In genomic region chr2:20467789-20468548, GRCh38 we compare ENCODE assay signal across 21 cellular contexts. TPM values are rescaled to one million over a fixed set of nuclear protein-coding genes. Genes with fewer than 3 reads are reported as not detected.
DNase-seq lines count a peak whose midpoint lies in the region; ATAC-seq and TF ChIP-seq lines count a peak whose summit lies in the region.
"Had no signal": no experiment of that assay in that cellular context is flagged by ENCODE, and none has a peak within 500 bp of the region (broad histone marks: within the 10 kb centered on the region; RNA-seq: fewer than 3 reads in every experiment).

No MANE protein-coding gene starts in this region.

- H3K9me3 ChIP-seq in Karpas-422 (ENCODE audit: low read length) (no peaks in the 10 kb centered on the region), suprapubic skin (no peaks in the 10 kb centered on the region), lower lobe of right lung (no peaks in the 10 kb centered on the region)
- H3K9me3 ChIP-seq: SK-N-SH had no signal

- H4K20me1 ChIP-seq in Karpas-422 (ENCODE audit: insufficient read depth, low read depth, low read length): no peaks in the 10 kb centered on the region

- no peak for TF ChIP-seq EP300 in suprapubic skin (IDR thresholded peaks at IDR 0.05)

- no peaks in the 10 kb centered on the region for H3K4me1 Mint-ChIP-seq in central memory CD8-positive, alpha-beta T cell
- H3K4me1 Mint-ChIP-seq in neural crest cell (peaks cover 43% of the 10 kb centered on the region), immature natural killer cell (no peaks in the 10 kb centered on the region)
- H3K4me1 Mint-ChIP-seq: activated naive CD8-positive, alpha-beta T cell treated with anti-CD3 and anti-CD28 coated beads, Interleukin-2, amount 10 ng/mL, durations not matched to agents 7 days and 5 days; CD4-positive, alpha-beta memory T cell had no signal

- H3K27me3 ChIP-seq in Karpas-422 (ENCODE audit: low read length) (no peaks in the 10 kb centered on the region), suprapubic skin (no peaks in the 10 kb centered on the region), lower lobe of right lung (ENCODE audit: low read depth) (no peaks in the 10 kb centered on the region)

- intact Hi-C loops in lower lobe of right lung (cut with DNase I): no loop called here

- H3K36me3 Mint-ChIP-seq in central memory CD8-positive, alpha-beta T cell (ENCODE audit: insufficient read depth): no peaks in the 10 kb centered on the region
- H3K36me3 Mint-ChIP-seq in neural crest cell (ENCODE audit: low read depth): no peaks in the 10 kb centered on the region
- H3K36me3 Mint-ChIP-seq in immature natural killer cell: peaks cover 0 to 3% (median 0%) of the 10 kb centered on the region in 3 donors
- H3K36me3 Mint-ChIP-seq: activated naive CD8-positive, alpha-beta T cell treated with anti-CD3 and anti-CD28 coated beads, Interleukin-2, amount 10 ng/mL, durations not matched to agents 7 days and 5 days; CD4-positive, alpha-beta memory T cell had no signal

- DNase-seq in Karpas-422 (peak; percentile 26), neural crest cell (ENCODE audit: low read depth, low spot score) (no peak), suprapubic skin (ENCODE audit: low spot score in 2 of 2) (peak; percentile 31 to 71), lower lobe of right lung (no peak), foreskin fibroblast (no peak), immature natural killer cell (no peak)
- no peak for DNase-seq in central memory CD8-positive, alpha-beta T cell (ENCODE audit: low spot score in 2 of 2)
- DNase-seq: activated CD4-positive, alpha-beta T cell treated with anti-CD3 and anti-CD28 coated beads for 1 hour; activated CD8-positive, alpha-beta T cell treated with anti-CD3 and anti-CD28 coated beads, Interleukin-2, amount 10 ng/mL, durations not matched to agents 7 days and 5 days; activated gamma-delta T cell; activated naive CD8-positive, alpha-beta T cell treated with anti-CD3 and anti-CD28 coated beads, Interleukin-2, amount 10 ng/mL, durations not matched to agents 7 days and 5 days; activated T-cell treated with anti-CD3 and anti-CD28 coated beads, Interleukin-2, amount 50 U/mL, for 1 hour; CD4-positive, alpha-beta memory T cell; cerebellar nuclear complex; DMS 273 treated with DMSO at 0.1 percent for 48 hours; GOT3; Kasumi-1; NCI-H1436 treated with DMSO at 0.1 percent for 48 hours; SK-N-SH had no signal

- H2AFZ ChIP-seq in Karpas-422 (ENCODE audit: low read length): no peak overlapping the region

- no peaks in the 10 kb centered on the region for H3K9me3 Mint-ChIP-seq in central memory CD8-positive, alpha-beta T cell
- H3K9me3 Mint-ChIP-seq in neural crest cell: no peaks in the 10 kb centered on the region
- H3K9me3 Mint-ChIP-seq in immature natural killer cell: no peaks in the 10 kb centered on the region
- H3K9me3 Mint-ChIP-seq: activated naive CD8-positive, alpha-beta T cell treated with anti-CD3 and anti-CD28 coated beads, Interleukin-2, amount 10 ng/mL, durations not matched to agents 7 days and 5 days; CD4-positive, alpha-beta memory T cell; T-helper 1 cell treated with Interleukin-12 subunit alpha and Interleukin-12 subunit beta and Interleukin-4 antibody, amounts not matched to agents 30 μg/mL and 1 μg/mL, for 36 hours had no signal

- WGBS in suprapubic skin: 91% methylated on average over 11 of the region's 11 CpGs

- H3K9me2 ChIP-seq in Karpas-422 (replicated peaks; ENCODE audit: insufficient read depth, low read length): no peaks in the 10 kb centered on the region
- H3K9me2 ChIP-seq: SK-N-SH had no signal

- no peaks in the 10 kb centered on the region for H3K27me3 Mint-ChIP-seq in central memory CD8-positive, alpha-beta T cell
- no peaks in the 10 kb centered on the region for H3K27me3 Mint-ChIP-seq in neural crest cell (ENCODE audit: low read depth)
- H3K27me3 Mint-ChIP-seq in immature natural killer cell (ENCODE audit: low read depth in 3 of 3): no peaks in the 10 kb centered on the region
- H3K27me3 Mint-ChIP-seq: CD4-positive, alpha-beta memory T cell had no signal

- no peaks in the 10 kb centered on the region for H3K4me1 ChIP-seq in Karpas-422 (ENCODE audit: low read length)
- peaks cover 65% of the 10 kb centered on the region for H3K4me1 ChIP-seq in suprapubic skin
- no peaks in the 10 kb centered on the region for H3K4me1 ChIP-seq in lower lobe of right lung

- TF ChIP-seq CTCF in neural crest cell (conservative IDR thresholded peaks at IDR 0.05): no peak
- no peak for TF ChIP-seq CTCF in suprapubic skin (IDR thresholded peaks at IDR 0.05)
- TF ChIP-seq CTCF in lower lobe of right lung (IDR thresholded peaks at IDR 0.05): no peak
- TF ChIP-seq CTCF in foreskin fibroblast (IDR thresholded peaks at IDR 0.05; ENCODE audit: low read depth, low read length): no peak

- no peak overlapping the region for H3K27ac ChIP-seq in Karpas-422 (ENCODE audit: low read length)
- peak overlapping the region; percentile 75 for H3K27ac ChIP-seq in suprapubic skin
- H3K27ac ChIP-seq in lower lobe of right lung: no peak overlapping the region
- H3K27ac ChIP-seq: epithelial cell of prostate had no signal

- H3K9ac ChIP-seq in Karpas-422 (ENCODE audit: low read length): no peak overlapping the region
- H3K9ac ChIP-seq: SK-N-SH had no signal

- H3K4me3 ChIP-seq in Karpas-422 (ENCODE audit: low read length): no peak overlapping the region
- no peak overlapping the region for H3K4me3 ChIP-seq in suprapubic skin
- no peak overlapping the region for H3K4me3 ChIP-seq in lower lobe of right lung
- no peak overlapping the region for H3K4me3 ChIP-seq in foreskin fibroblast (ENCODE audit: low read depth in 1 of 2, low read length in 2 of 2)

- no peak for TF ChIP-seq POLR2A in suprapubic skin (IDR thresholded peaks at IDR 0.05)

- H3K4me3 Mint-ChIP-seq in central memory CD8-positive, alpha-beta T cell: no peak overlapping the region
- H3K4me3 Mint-ChIP-seq in neural crest cell: no peak overlapping the region
- H3K4me3 Mint-ChIP-seq in immature natural killer cell: no peak overlapping the region
- H3K4me3 Mint-ChIP-seq: activated CD8-positive, alpha-beta T cell treated with anti-CD3 and anti-CD28 coated beads, Interleukin-2, amount 10 ng/mL, durations not matched to agents 7 days and 5 days; activated naive CD8-positive, alpha-beta T cell treated with anti-CD3 and anti-CD28 coated beads, Interleukin-2, amount 10 ng/mL, durations not matched to agents 7 days and 5 days; CD4-positive, alpha-beta memory T cell; T-helper 1 cell treated with Interleukin-12 subunit alpha and Interleukin-12 subunit beta and Interleukin-4 antibody, amounts not matched to agents 30 μg/mL and 1 μg/mL, for 36 hours had no signal

- ATAC-seq in central memory CD8-positive, alpha-beta T cell (replicated peaks; ENCODE audit: extremely low read depth, poor library complexity, severe bottlenecking): no peak
- ATAC-seq in lower lobe of right lung: no peak
- ATAC-seq: activated CD8-positive, alpha-beta T cell treated with anti-CD3 and anti-CD28 coated beads, Interleukin-2, amount 10 ng/mL, durations not matched to agents 7 days and 5 days had no signal

- H3K4me2 ChIP-seq in Karpas-422 (ENCODE audit: low read depth, low read length, poor library complexity, severe bottlenecking): no peak overlapping the region
- H3K4me2 ChIP-seq: SK-N-SH had no signal

- H3K36me3 ChIP-seq in Karpas-422 (ENCODE audit: insufficient read depth, low read length) (no peaks in the 10 kb centered on the region), suprapubic skin (no peaks in the 10 kb centered on the region), lower lobe of right lung (no peaks in the 10 kb centered on the region)

- no peaks in the 10 kb centered on the region for H3K79me2 ChIP-seq in Karpas-422 (ENCODE audit: low read length)

- peak overlapping the region; percentile 59 for H3K27ac Mint-ChIP-seq in central memory CD8-positive, alpha-beta T cell (ENCODE audit: low read depth)
- H3K27ac Mint-ChIP-seq in neural crest cell (ENCODE audit: unreplicated experiment) (peak overlapping the region; percentile 94), immature natural killer cell (no peak overlapping the region)
- H3K27ac Mint-ChIP-seq: activated CD8-positive, alpha-beta T cell treated with anti-CD3 and anti-CD28 coated beads, Interleukin-2, amount 10 ng/mL, durations not matched to agents 7 days and 5 days; activated naive CD8-positive, alpha-beta T cell treated with anti-CD3 and anti-CD28 coated beads, Interleukin-2, amount 10 ng/mL, durations not matched to agents 7 days and 5 days; T-helper 1 cell treated with Interleukin-12 subunit alpha and Interleukin-12 subunit beta and Interleukin-4 antibody, amounts not matched to agents 30 μg/mL and 1 μg/mL, for 36 hours had no signal

RNA-seq across cellular contexts. Expression of gene RHOB, which starts 21.1 kb away (rescaled TPM):
- total RNA-seq in Karpas-422 (2014; rRNA removed; shearing (Covaris generic); ENCODE audit: low replicate concordance): not detected in 2 replicates
- total RNA-seq in neural crest cell (146 and 150 TPM in 2 replicates), suprapubic skin (100 to 1,000 TPM; 404 to 719 (median 568) TPM), lower lobe of right lung (176 TPM)
- 1 to 10 TPM in 2 of 3 donors, under 1 TPM in 1; 0.91 to 4.8 (median 4.4) TPM for polyA plus RNA-seq in immature natural killer cell

Comparison
In these comparisons a context has a peak if more than half of its experiments do, and no peak if none do; other contexts are left out.
1. DNase-seq: peak in Karpas-422 (single experiment) and suprapubic skin (2 of 2); none in central memory CD8-positive, alpha-beta T cell (0 of 2), neural crest cell (single experiment), lower lobe of right lung (single experiment), foreskin fibroblast (0 of 2) and immature natural killer cell (0 of 3).
2. H3K27ac Mint-ChIP-seq: peak in central memory CD8-positive, alpha-beta T cell (single experiment) and neural crest cell (single experiment); none in immature natural killer cell (0 of 6).
3. RNA of gene RHOB, which starts 21.1 kb away (total RNA-seq): 404 to 719 TPM in suprapubic skin, 176 TPM in lower lobe of right lung (single experiment) and 146 to 150 TPM in neural crest cell; not detected in Karpas-422; every median in the first group is over 100 times any median in the second.